Comparison of ENCODE assay signal across 2 cellular contexts in genomic region chr5:17042041-17042440, GRCh38.
TF ChIP-seq lines count a peak whose summit lies in the region.

No MANE protein-coding gene starts in this region.

TF ChIP-seq in IMR-90, 13 proteins besides CTCF, POLR2A, EP300 and RAD21:
- no peak for TF ChIP-seq CEBPB (IDR thresholded peaks at IDR 0.05; ENCODE audit: low read depth, low read length)
- TF ChIP-seq NFE2L2 (IDR thresholded peaks at IDR 0.05; ENCODE audit: low read depth, low read length): no peak
- TF ChIP-seq MXI1 (IDR thresholded peaks at IDR 0.05; ENCODE audit: borderline replicate concordance, low read depth, low read length): no peak
- TF ChIP-seq, protein P1, sequence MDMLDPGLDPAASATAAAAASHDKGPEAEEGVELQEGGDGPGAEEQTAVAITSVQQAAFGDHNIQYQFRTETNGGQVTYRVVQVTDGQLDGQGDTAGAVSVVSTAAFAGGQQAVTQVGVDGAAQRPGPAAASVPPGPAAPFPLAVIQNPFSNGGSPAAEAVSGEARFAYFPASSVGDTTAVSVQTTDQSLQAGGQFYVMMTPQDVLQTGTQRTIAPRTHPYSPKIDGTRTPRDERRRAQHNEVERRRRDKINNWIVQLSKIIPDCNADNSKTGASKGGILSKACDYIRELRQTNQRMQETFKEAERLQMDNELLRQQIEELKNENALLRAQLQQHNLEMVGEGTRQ (IDR thresholded peaks at IDR 0.05; ENCODE audit: low read depth, low read length): no peak
- TF ChIP-seq BHLHE40 (IDR thresholded peaks at IDR 0.05; ENCODE audit: low read depth, low read length): no peak
- no peak for TF ChIP-seq FOS (IDR thresholded peaks at IDR 0.05; ENCODE audit: low read depth, low read length)
- TF ChIP-seq MAFK (IDR thresholded peaks at IDR 0.05; ENCODE audit: low read depth, low read length): no peak
- no peak for TF ChIP-seq RFX5 (IDR thresholded peaks at IDR 0.05; ENCODE audit: low read depth, low read length)
- no peak for TF ChIP-seq RCOR1 (IDR thresholded peaks at IDR 0.05; ENCODE audit: insufficient replicate concordance, low read length)
- TF ChIP-seq, protein P2, sequence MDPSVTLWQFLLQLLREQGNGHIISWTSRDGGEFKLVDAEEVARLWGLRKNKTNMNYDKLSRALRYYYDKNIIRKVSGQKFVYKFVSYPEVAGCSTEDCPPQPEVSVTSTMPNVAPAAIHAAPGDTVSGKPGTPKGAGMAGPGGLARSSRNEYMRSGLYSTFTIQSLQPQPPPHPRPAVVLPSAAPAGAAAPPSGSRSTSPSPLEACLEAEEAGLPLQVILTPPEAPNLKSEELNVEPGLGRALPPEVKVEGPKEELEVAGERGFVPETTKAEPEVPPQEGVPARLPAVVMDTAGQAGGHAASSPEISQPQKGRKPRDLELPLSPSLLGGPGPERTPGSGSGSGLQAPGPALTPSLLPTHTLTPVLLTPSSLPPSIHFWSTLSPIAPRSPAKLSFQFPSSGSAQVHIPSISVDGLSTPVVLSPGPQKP (IDR thresholded peaks at IDR 0.05; ENCODE audit: borderline replicate concordance, low read depth, low read length): no peak
- TF ChIP-seq MAZ (IDR thresholded peaks at IDR 0.05; ENCODE audit: borderline replicate concordance, low read depth, low read length): no peak

TF ChIP-seq in H1, 55 proteins besides CTCF, POLR2A, EP300 and RAD21:
- TF ChIP-seq HDAC2 (IDR thresholded peaks at IDR 0.05; ENCODE audit: borderline replicate concordance in 1 of 2, low read depth in 2 of 2, low read length in 2 of 2): no peak
- TF ChIP-seq ZNF274 (IDR thresholded peaks at IDR 0.05; ENCODE audit: borderline replicate concordance, extremely low read depth, low read length): no peak
- TF ChIP-seq, protein P3, sequence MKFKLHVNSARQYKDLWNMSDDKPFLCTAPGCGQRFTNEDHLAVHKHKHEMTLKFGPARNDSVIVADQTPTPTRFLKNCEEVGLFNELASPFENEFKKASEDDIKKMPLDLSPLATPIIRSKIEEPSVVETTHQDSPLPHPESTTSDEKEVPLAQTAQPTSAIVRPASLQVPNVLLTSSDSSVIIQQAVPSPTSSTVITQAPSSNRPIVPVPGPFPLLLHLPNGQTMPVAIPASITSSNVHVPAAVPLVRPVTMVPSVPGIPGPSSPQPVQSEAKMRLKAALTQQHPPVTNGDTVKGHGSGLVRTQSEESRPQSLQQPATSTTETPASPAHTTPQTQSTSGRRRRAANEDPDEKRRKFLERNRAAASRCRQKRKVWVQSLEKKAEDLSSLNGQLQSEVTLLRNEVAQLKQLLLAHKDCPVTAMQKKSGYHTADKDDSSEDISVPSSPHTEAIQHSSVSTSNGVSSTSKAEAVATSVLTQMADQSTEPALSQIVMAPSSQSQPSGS (IDR thresholded peaks at IDR 0.05; ENCODE audit: low read length): no peak
- TF ChIP-seq CHD1 (IDR thresholded peaks at IDR 0.05; ENCODE audit: low read depth, low read length): no peak
- TF ChIP-seq BACH1 (IDR thresholded peaks at IDR 0.05; ENCODE audit: low read length): no peak
- no peak for TF ChIP-seq MAFK (IDR thresholded peaks at IDR 0.05; ENCODE audit: low read depth, low read length)
- TF ChIP-seq POU5F1 (IDR thresholded peaks at IDR 0.05; ENCODE audit: low read depth, low read length): no peak
- TF ChIP-seq NRF1 (IDR thresholded peaks at IDR 0.05; ENCODE audit: low read depth, low read length): no peak
- no peak for TF ChIP-seq JUND (IDR thresholded peaks at IDR 0.05; ENCODE audit: low read length)
- TF ChIP-seq SIN3A (conservative IDR thresholded peaks at IDR 0.05 in 1 of 2, IDR thresholded peaks at IDR 0.05 in 1 of 2; ENCODE audit: low read depth in 1 of 2, low read length in 2 of 2): no peak
